Comparison of ENCODE assay signal across 21 cellular contexts in the genomic region with DNA sequence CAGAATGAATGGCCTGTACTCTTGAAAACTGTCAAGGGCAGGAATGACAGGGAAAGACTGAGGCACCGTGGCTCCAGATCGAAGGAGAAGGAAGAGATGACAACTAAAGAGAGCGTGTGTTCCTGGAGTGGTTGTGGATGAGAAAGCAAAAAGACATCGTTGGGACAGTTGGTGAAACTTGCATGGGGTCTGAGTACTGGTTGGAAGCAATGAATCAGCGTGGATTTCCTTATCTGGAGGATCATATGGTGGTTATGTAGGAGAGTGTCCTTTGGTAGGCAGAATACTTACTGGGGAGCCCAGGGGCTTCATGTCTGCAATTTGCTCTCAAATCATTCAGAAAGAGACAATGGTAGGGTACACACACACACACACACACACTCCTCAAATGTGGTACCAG. TPM values are rescaled to one million over a fixed set of nuclear protein-coding genes. Genes with fewer than 3 reads are reported as not detected.
DNase-seq lines count a peak whose midpoint lies in the region; ATAC-seq and TF ChIP-seq lines count a peak whose summit lies in the region.
"Had no signal": no experiment of that assay in that cellular context is flagged by ENCODE, and none has a peak within 500 bp of the region (broad histone marks: within the 10 kb centered on the region; RNA-seq: fewer than 3 reads in every experiment).

No MANE protein-coding gene starts in this region.

- no peaks in the 10 kb centered on the region for H3K27me3 Mint-ChIP-seq in activated naive CD4-positive, alpha-beta T cell treated with anti-CD3 and anti-CD28 coated beads, Interleukin-2, amount 50 U/mL, for 24 hours
- no peaks in the 10 kb centered on the region for H3K27me3 Mint-ChIP-seq in central memory CD8-positive, alpha-beta T cell
- H3K27me3 Mint-ChIP-seq in mesothelial cell of epicardium (ENCODE audit: low read depth): peaks cover 35% of the 10 kb centered on the region

- H3K27ac Mint-ChIP-seq in activated naive CD4-positive, alpha-beta T cell treated with anti-CD3 and anti-CD28 coated beads, Interleukin-2, amount 50 U/mL, for 24 hours: peak overlapping the region; percentile 0
- peak overlapping the region; percentile 6 for H3K27ac Mint-ChIP-seq in central memory CD8-positive, alpha-beta T cell (ENCODE audit: low read depth)
- no peak overlapping the region for H3K27ac Mint-ChIP-seq in mesothelial cell of epicardium
- H3K27ac Mint-ChIP-seq: CD8-positive, alpha-beta T cell; GM23338; H9 had no signal

- H3K4me3 Mint-ChIP-seq in activated naive CD4-positive, alpha-beta T cell treated with anti-CD3 and anti-CD28 coated beads, Interleukin-2, amount 50 U/mL, for 24 hours: no peak overlapping the region
- no peak overlapping the region for H3K4me3 Mint-ChIP-seq in central memory CD8-positive, alpha-beta T cell
- no peak overlapping the region for H3K4me3 Mint-ChIP-seq in mesothelial cell of epicardium
- H3K4me3 Mint-ChIP-seq: CD8-positive, alpha-beta T cell; GM23338; H9 had no signal

- no peak for TF ChIP-seq CTCF in mesothelial cell of epicardium (IDR thresholded peaks at IDR 0.05; ENCODE audit: unreplicated experiment)

- no peak for DNase-seq in activated naive CD4-positive, alpha-beta T cell treated with Interleukin-2 at 50 U/mL for 16 hours
- DNase-seq in OCI-M1 (lab: John Stamatoyannopoulos, UW): peak; percentile 40
- no peak for DNase-seq in central memory CD8-positive, alpha-beta T cell (ENCODE audit: low spot score in 2 of 2)
- DNase-seq in mesothelial cell of epicardium (ENCODE audit: low spot score in 2 of 2, unreplicated experiment in 2 of 2): no peak
- DNase-seq in Ammon's horn (ENCODE audit: low spot score): no peak
- DNase-seq: 8988T; ACHN; AML-193; C1 segment of cervical spinal cord; Caco-2; CD8-positive, alpha-beta T cell; DMS153; EL; GDM1; H9 had no signal

- H3K36me3 Mint-ChIP-seq in activated naive CD4-positive, alpha-beta T cell treated with anti-CD3 and anti-CD28 coated beads, Interleukin-2, amount 50 U/mL, for 24 hours: peaks cover 2% of the 10 kb centered on the region
- no peaks in the 10 kb centered on the region for H3K36me3 Mint-ChIP-seq in central memory CD8-positive, alpha-beta T cell (ENCODE audit: insufficient read depth)
- H3K36me3 Mint-ChIP-seq in mesothelial cell of epicardium: no peaks in the 10 kb centered on the region

- H3K9me3 Mint-ChIP-seq in activated naive CD4-positive, alpha-beta T cell treated with anti-CD3 and anti-CD28 coated beads, Interleukin-2, amount 50 U/mL, for 24 hours: no peaks in the 10 kb centered on the region
- no peaks in the 10 kb centered on the region for H3K9me3 Mint-ChIP-seq in central memory CD8-positive, alpha-beta T cell
- peaks cover 3% of the 10 kb centered on the region for H3K9me3 Mint-ChIP-seq in mesothelial cell of epicardium
- H3K9me3 Mint-ChIP-seq: CD8-positive, alpha-beta T cell had no signal

- H3K4me1 Mint-ChIP-seq in activated naive CD4-positive, alpha-beta T cell treated with anti-CD3 and anti-CD28 coated beads, Interleukin-2, amount 50 U/mL, for 24 hours: peaks cover 9% of the 10 kb centered on the region
- peaks cover 5% of the 10 kb centered on the region for H3K4me1 Mint-ChIP-seq in central memory CD8-positive, alpha-beta T cell
- no peaks in the 10 kb centered on the region for H3K4me1 Mint-ChIP-seq in mesothelial cell of epicardium
- H3K4me1 Mint-ChIP-seq: GM23338, H9 had no signal

- no peak for ATAC-seq in central memory CD8-positive, alpha-beta T cell (replicated peaks; ENCODE audit: extremely low read depth, poor library complexity, severe bottlenecking)
- ATAC-seq: A549; CD8-positive, alpha-beta T cell; GM12878; GM23338; HCT116 had no signal

RNA-seq across cellular contexts. Expression of gene LEMD1, which starts 13.9 kb away (rescaled TPM):
- 1.3 to 1.9 TPM (median 1.6 TPM) in 3 replicates for total RNA-seq in mesothelial cell of epicardium
- total RNA-seq: Caco-2; CD8-positive, alpha-beta T cell; GM12878 had no signal

RNA-seq across cellular contexts. Expression of gene BLACAT1, which starts 47.9 kb away (rescaled TPM):
- total RNA-seq in mesothelial cell of epicardium: 0.66 to 0.74 TPM (median 0.72 TPM) in 3 replicates
- total RNA-seq: CD8-positive, alpha-beta T cell had no signal

RNA-seq across cellular contexts. Expression of gene KLHDC8A, which starts 51.2 kb away (rescaled TPM):
- total RNA-seq in mesothelial cell of epicardium: 0.51 to 1.2 TPM (median 0.79 TPM) in 3 replicates
- total RNA-seq: Caco-2; CD8-positive, alpha-beta T cell; GM12878; H4 had no signal
